Comparison of ENCODE assay signal across 14 cellular contexts in the genomic region with DNA sequence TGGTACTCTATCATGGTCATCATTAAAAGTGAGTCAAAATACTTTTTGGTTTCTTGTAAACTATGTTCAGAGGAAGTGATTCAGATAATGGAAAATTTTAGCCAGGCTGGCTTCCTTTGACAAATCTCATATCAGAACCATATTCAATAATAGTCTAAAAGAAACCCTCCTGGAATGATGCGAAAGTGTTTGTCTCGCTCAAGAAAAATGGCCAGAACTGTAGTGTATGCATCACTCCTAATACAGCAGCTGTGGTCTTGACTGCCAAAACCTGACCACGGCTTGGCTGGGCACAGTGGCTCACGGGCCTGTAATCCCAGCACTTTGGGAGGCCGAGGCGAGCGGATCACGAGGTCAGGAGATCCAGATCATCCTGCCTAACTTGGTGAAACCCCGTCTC. TPM values are rescaled to one million over a fixed set of nuclear protein-coding genes. Genes with fewer than 3 reads are reported as not detected.
"Had no signal": no experiment of that assay in that cellular context is flagged by ENCODE, and none has a peak within 500 bp of the region (broad histone marks: within the 10 kb centered on the region; RNA-seq: fewer than 3 reads in every experiment).

No MANE protein-coding gene starts in this region.

- ATAC-seq: activated CD8-positive, alpha-beta T cell treated with anti-CD3 and anti-CD28 coated beads, Interleukin-2, amount 10 ng/mL, durations not matched to agents 7 days and 5 days; esophagus mucosa; foreskin keratinocyte; left ventricle myocardium superior; natural killer cell treated with Interleukin-12 subunit alpha and Interleukin-12 subunit beta and Interleukin-15 and Interleukin-18, amount 100 ng/mL, for 72 hours; stimulated activated memory B cell treated with anti-CD40 and anti-IgM and Interleukin-4, amounts not matched to agents 10 μg/mL and 1 μg/mL and 100 μg/mL, for 72 hours had no signal

- H3K4me1 ChIP-seq: foreskin keratinocyte, tibial artery had no signal

- H3K9me3 ChIP-seq: tibial artery had no signal

- H3K36me3 ChIP-seq: tibial artery had no signal

- H3K4me3 ChIP-seq: tibial artery had no signal

- H3K27ac ChIP-seq: foreskin keratinocyte, tibial artery had no signal

- H3K27me3 ChIP-seq: foreskin keratinocyte, tibial artery had no signal

- DNase-seq: activated CD4-positive, alpha-beta T cell treated with anti-CD3 and anti-CD28 coated beads, Interleukin-2, amount 10 ng/mL, durations not matched to agents 24 days and 14 days; activated CD4-positive, CD25-positive, alpha-beta regulatory T cell; activated CD8-positive, alpha-beta T cell treated with anti-CD3 and anti-CD28 coated beads, Interleukin-2, amount 10 ng/mL, durations not matched to agents 7 days and 5 days; activated naive CD4-positive, alpha-beta T cell treated with Interleukin-2 at 50 U/mL for 16 hours; caudate nucleus; foreskin keratinocyte; kidney glomerular epithelial cell; left ventricle myocardium superior; tibial artery had no signal

RNA-seq across cellular contexts. Expression of gene KCNMB2, which starts 35.6 kb away (rescaled TPM):
- total RNA-seq: activated CD4-positive, alpha-beta T cell treated with anti-CD3 and anti-CD28 coated beads, Interleukin-2, amount 10 ng/mL, durations not matched to agents 24 days and 14 days; activated CD8-positive, alpha-beta T cell treated with anti-CD3 and anti-CD28 coated beads, Interleukin-2, amount 10 ng/mL, durations not matched to agents 7 days and 5 days; activated T-helper 1 cell treated with anti-CD3 and anti-CD28 coated beads, Interleukin-12 subunit alpha, Interleukin-12 subunit beta, Interleukin-2, Interleukin-4 antibody, amounts not matched to agents 30 ng/mL and 10 ng/mL and 1 ng/mL, durations not matched to agents 14 hours and 24 hours and 36 hours; esophagus mucosa; foreskin keratinocyte; natural killer cell treated with Interleukin-12 subunit alpha and Interleukin-12 subunit beta and Interleukin-15 and Interleukin-18, amount 100 ng/mL, for 72 hours; renal cortical epithelial cell had no signal
